Comparison of ENCODE assay signal across 7 cellular contexts in the genomic region with DNA sequence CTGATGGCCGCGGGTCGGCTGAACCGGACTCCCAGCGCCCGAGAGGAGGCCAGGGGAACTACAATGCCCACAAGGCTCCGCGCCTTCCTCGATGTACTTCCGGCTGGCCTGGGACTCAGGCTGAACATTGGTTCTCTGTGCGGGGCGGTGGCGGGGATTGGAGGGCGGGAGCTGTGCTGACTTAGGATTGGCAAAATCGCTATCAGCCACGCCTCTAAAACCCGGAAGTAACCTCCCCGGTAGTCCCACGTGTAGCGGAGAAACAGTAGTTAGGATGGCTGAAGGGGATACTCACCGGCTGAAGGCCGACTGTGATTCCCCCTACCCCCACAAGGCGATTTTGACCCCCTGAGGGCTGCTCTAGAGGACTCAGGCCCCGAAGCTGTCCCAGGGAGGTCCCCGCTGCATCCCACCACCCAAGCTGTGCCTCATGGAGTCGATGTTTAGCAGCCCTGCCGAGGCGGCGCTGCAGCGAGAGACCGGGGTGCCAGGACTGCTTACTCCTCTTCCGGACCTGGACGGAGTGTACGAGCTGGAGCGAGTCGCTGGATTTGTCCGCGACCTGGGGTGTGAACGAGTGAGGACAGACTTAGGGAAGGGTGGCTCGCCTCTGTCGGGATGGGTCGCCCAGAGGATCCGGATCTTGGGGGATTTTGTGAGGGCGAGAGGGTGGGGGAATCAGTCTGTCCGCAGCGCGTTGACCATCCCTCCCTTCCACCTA.
A peak's percentile ranks its signal among the peaks of the same experiment; 100 is the strongest.
DNase-seq lines count a peak whose midpoint lies in the region; ATAC-seq and TF ChIP-seq lines count a peak whose summit lies in the region.

Gene DPH2, plus strand, starts transcription at position 265 of the 721 bp plus-strand sequence. Its CDS starts 166 bp downstream, at position 431.

- DNase-seq in NCI-H2081 (lab: John Stamatoyannopoulos, UW) (peak; percentile 99 to 100), T1000 (lab: John Stamatoyannopoulos, UW) (peak; percentile 91), astrocyte of the hippocampus (ENCODE audit: low read depth, low spot score) (peak; percentile 99), hippocampal formation (lab: John Stamatoyannopoulos, UW) (peak; percentile 96 to 98), retinal pigment epithelial cell (ENCODE audit: low read depth) (peak; percentile 91)

- peak within 1 kb of the TSS; percentile 98 for H3K4me3 ChIP-seq in retinal pigment epithelial cell (ENCODE audit: low read length)

- peak; percentile 18 for TF ChIP-seq CTCF in retinal pigment epithelial cell (conservative IDR thresholded peaks at IDR 0.05; ENCODE audit: low read depth, low read length)

- peak; percentile 67 for TF ChIP-seq POLR2A in GM18505 (IDR thresholded peaks at IDR 0.05; ENCODE audit: borderline replicate concordance, extremely low read depth, insufficient read depth, insufficient read length)

- ATAC-seq in GM18505 (IDR thresholded peaks at IDR 0.05; ENCODE audit: unreplicated experiment), result peak; percentile 71
- ATAC-seq in HG02973 (IDR thresholded peaks at IDR 0.05; ENCODE audit: unreplicated experiment), result peak; percentile 68

Comparison
In these comparisons a context has a peak if more than half of its experiments do, and no peak if none do; other contexts are left out.
1. Peak in every context shown above with its lines: DNase-seq, ATAC-seq and H3K4me3 ChIP-seq.